ENCODE assay signal across 10 cellular contexts in the genomic region with DNA sequence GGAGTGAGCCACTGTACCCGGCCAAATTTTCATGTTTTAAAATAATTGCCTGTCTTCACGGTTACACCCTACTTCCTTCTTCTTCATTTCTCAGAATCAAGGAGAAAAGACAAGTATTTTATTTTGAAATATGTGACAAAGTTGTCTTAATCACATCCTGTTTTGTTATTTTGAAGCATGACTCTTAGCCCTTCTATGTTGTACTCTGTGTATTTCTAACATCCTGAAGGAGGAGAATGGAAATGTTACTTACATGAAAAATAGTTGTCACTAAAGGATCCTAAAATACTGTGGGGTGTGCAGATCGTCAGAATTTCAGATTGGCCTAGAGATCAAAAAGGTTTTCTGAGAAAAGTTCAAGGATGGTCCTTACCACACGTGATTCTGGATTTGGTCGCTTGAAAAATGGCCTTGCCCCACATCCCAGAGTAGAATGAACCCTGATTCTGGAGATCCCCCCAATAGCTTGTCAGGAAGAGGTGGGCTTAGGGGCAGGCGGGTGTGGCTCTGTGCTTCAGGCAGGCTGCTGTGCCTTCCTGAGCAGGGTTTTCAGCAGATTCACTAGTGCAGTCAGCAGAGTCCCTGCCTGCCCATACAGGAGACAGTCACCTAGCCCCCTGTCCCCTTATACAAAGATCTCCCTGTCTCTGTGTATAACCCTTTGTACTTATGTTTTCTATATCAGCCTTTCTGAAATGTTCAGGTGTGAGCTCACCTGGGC. TPM values are rescaled to one million over a fixed set of nuclear protein-coding genes. Genes with fewer than 3 reads are reported as not detected.
A peak's percentile ranks its signal among the peaks of the same experiment; 100 is the strongest.
DNase-seq lines count a peak whose midpoint lies in the region; ATAC-seq and TF ChIP-seq lines count a peak whose summit lies in the region.
"Had no signal": no experiment of that assay in that cellular context is flagged by ENCODE, and none has a peak within 500 bp of the region (broad histone marks: within the 10 kb centered on the region; RNA-seq: fewer than 3 reads in every experiment).

No MANE protein-coding gene starts in this region.

- intact Hi-C loops in heart left ventricle (cut with DNase I), result no loop called here
- intact Hi-C loops in left cardiac atrium (cut with DNase I), result no loop called here

- peaks cover 20 to 30% of the 10 kb centered on the region in 2 donors for H3K36me3 Mint-ChIP-seq in activated T-cell treated with anti-CD3 and anti-CD28 coated beads, Interleukin-2, amount 50 U/mL, for 72 hours (ENCODE audit: insufficient read depth in 2 of 2)

- H3K27me3 Mint-ChIP-seq in activated T-cell treated with anti-CD3 and anti-CD28 coated beads, Interleukin-2, amount 50 U/mL, for 72 hours (ENCODE audit: low read depth), result no peaks in the 10 kb centered on the region

- H3K36me3 ChIP-seq in heart left ventricle, result peaks cover 0 to 99% (median 78%) of the 10 kb centered on the region in 9 donors
- H3K36me3 ChIP-seq in upper lobe of left lung, result peaks cover 5 to 88% (median 47%) of the 10 kb centered on the region in 4 donors

- no peak for DNase-seq in heart left ventricle
- no peak for DNase-seq in left cardiac atrium
- DNase-seq in activated T-cell treated with anti-CD3 and anti-CD28 coated beads, Interleukin-2, amount 50 U/mL, for 72 hours, result no peak
- DNase-seq in iris pigment epithelial cell (ENCODE audit: low read depth), result peak; percentile 54
- no peak for DNase-seq in upper lobe of left lung
- DNase-seq in hippocampal formation (lab: John Stamatoyannopoulos, UW), result no peak
- DNase-seq: heart right ventricle had no signal

- peak overlapping the region in 2 of 12 donors; percentile 35 to 93 for H3K27ac ChIP-seq in heart left ventricle
- H3K27ac ChIP-seq in upper lobe of left lung, result peak overlapping the region; percentile 69 to 86 (median 81)
- H3K27ac ChIP-seq: C4-2B had no signal

- peaks cover 68% of the 10 kb centered on the region for H3K4me1 Mint-ChIP-seq in activated T-cell treated with anti-CD3 and anti-CD28 coated beads, Interleukin-2, amount 50 U/mL, for 72 hours (ENCODE audit: low read depth)

- H3K27me3 ChIP-seq in heart left ventricle, result no peaks in the 10 kb centered on the region
- no peaks in the 10 kb centered on the region for H3K27me3 ChIP-seq in upper lobe of left lung
- H3K27me3 ChIP-seq: heart right ventricle had no signal

- TF ChIP-seq EP300 in upper lobe of left lung (IDR thresholded peaks at IDR 0.05), result no peak

- H3K9me3 ChIP-seq in heart left ventricle (no peaks in the 10 kb centered on the region), upper lobe of left lung (no peaks in the 10 kb centered on the region)
- H3K9me3 ChIP-seq: heart right ventricle had no signal

- TF ChIP-seq POLR2A in heart left ventricle (IDR thresholded peaks at IDR 0.05) (no peak), upper lobe of left lung (IDR thresholded peaks at IDR 0.05) (no peak)

- 65 to 74% (median 68%) methylated on average over 6 of the region's 6 CpGs for WGBS in heart left ventricle, 4 donors
- 46 to 51% methylated on average over 6 of the region's 6 CpGs for WGBS in upper lobe of left lung, 2 donors

- TF ChIP-seq CTCF in heart left ventricle (IDR thresholded peaks at IDR 0.05) (no peak), upper lobe of left lung (IDR thresholded peaks at IDR 0.05) (no peak)

- H3K9me3 Mint-ChIP-seq in activated T-cell treated with anti-CD3 and anti-CD28 coated beads, Interleukin-2, amount 50 U/mL, for 72 hours, result no peaks in the 10 kb centered on the region

- H3K4me3 ChIP-seq in heart left ventricle (peak overlapping the region in 1 of 12 donors; percentile 30), upper lobe of left lung (no peak overlapping the region)

- H3K4me1 ChIP-seq in heart left ventricle (peaks cover 0 to 59% (median 0%) of the 10 kb centered on the region in 12 donors), upper lobe of left lung (peaks cover 19 to 35% (median 26%) of the 10 kb centered on the region in 4 donors)

- peak in 3 of 4 donors; percentile 25 to 46 (median 32) for ATAC-seq in heart left ventricle
- no peak for ATAC-seq in left cardiac atrium
- peak; percentile 75 to 78 for ATAC-seq in activated T-cell treated with anti-CD3 and anti-CD28 coated beads, Interleukin-2, amount 50 U/mL, for 72 hours (replicated peaks in 1 of 2)
- peak in 1 of 2 donors; percentile 53 for ATAC-seq in upper lobe of left lung (ENCODE audit: low FRiP score in 2 of 2)
- no peak for ATAC-seq in GM21619 (IDR thresholded peaks at IDR 0.05; ENCODE audit: unreplicated experiment)
- ATAC-seq in GM19455 (IDR thresholded peaks at IDR 0.05; ENCODE audit: unreplicated experiment), result no peak

- peak overlapping the region; percentile 91 for H3K27ac Mint-ChIP-seq in activated T-cell treated with anti-CD3 and anti-CD28 coated beads, Interleukin-2, amount 50 U/mL, for 72 hours

- peak overlapping the region; percentile 69 to 83 for H3K4me3 Mint-ChIP-seq in activated T-cell treated with anti-CD3 and anti-CD28 coated beads, Interleukin-2, amount 50 U/mL, for 72 hours

RNA-seq across cellular contexts. Expression of gene UPP1, which starts 8.6 kb away (rescaled TPM):
- total RNA-seq in heart left ventricle, result 10 to 100 TPM in 8 of 9 donors, 1 to 10 TPM in 1; 5.8 to 33.2 (median 18.8) TPM
- polyA plus RNA-seq in heart left ventricle, result 10 to 100 TPM; 17.3 to 23.5 TPM
- 10 to 100 TPM; 19.9 to 39.1 TPM for total RNA-seq in left cardiac atrium
- 100 to 1,000 TPM in 1 of 2 donors, 10 to 100 TPM in 1; 92.2 to 122 TPM for total RNA-seq in activated T-cell treated with anti-CD3 and anti-CD28 coated beads, Interleukin-2, amount 50 U/mL, for 72 hours
- total RNA-seq in upper lobe of left lung, result 100 to 1,000 TPM in 1 of 6 donors, 10 to 100 TPM in 5; 30.6 to 107 (median 72.0) TPM

Comparison
In these comparisons a context has a peak if more than half of its experiments do, and no peak if none do; other contexts are left out.
1. ATAC-seq: peak in heart left ventricle (3 of 4) and activated T-cell treated with anti-CD3 and anti-CD28 coated beads, Interleukin-2, amount 50 U/mL, for 72 hours (2 of 2); none in left cardiac atrium (0 of 2), GM21619 (single experiment) and GM19455 (single experiment).